Comparison of ENCODE assay signal across 9 cellular contexts in genomic region chr13:69935043-69935442, GRCh38.
DNase-seq lines count a peak whose midpoint lies in the region; ATAC-seq, FAIRE-seq and TF ChIP-seq lines count a peak whose summit lies in the region.
"Had no signal": no experiment of that assay in that cellular context is flagged by ENCODE, and none has a peak within 500 bp of the region (broad histone marks: within the 10 kb centered on the region; RNA-seq: fewer than 3 reads in every experiment).

No MANE protein-coding gene starts in this region.

- in situ Hi-C loops in HepG2 (cut with HindIII; ENCODE audit: extremely low pct_ligation_motif_present, low pct_unique_long_range_greater_than_20kb): no loop called here

- no peak overlapping the region for H3K27ac ChIP-seq in OCI-LY1 (ENCODE audit: low read depth, low read length, poor library complexity, severe bottlenecking)
- H3K27ac ChIP-seq in HepG2 (ENCODE audit: extremely low read length, insufficient read depth, low read length): no peak overlapping the region
- H3K27ac ChIP-seq in uterus: no peak overlapping the region

- POLR2A ChIA-PET in HepG2 (lab: Yijun Ruan, JAX): no interaction called here

- WGBS in HepG2 (ENCODE audit: low lambda C conversion rate): 30% methylated on average over 2 of the region's 2 CpGs

- FAIRE-seq in HepG2 (lab: Jason Lieb, UNC): no peak

- TF ChIP-seq EP300 in HepG2 (IDR thresholded peaks at IDR 0.05; ENCODE audit: low read depth in 2 of 2, low read length in 2 of 2) (no peak), HepG2 (CRISPR knock-in tag; IDR thresholded peaks at IDR 0.05; ENCODE audit: borderline replicate concordance) (no peak)

- no peaks in the 10 kb centered on the region for H3F3A ChIP-seq in OCI-LY1 (ENCODE audit: insufficient read depth, low read length)

- ATAC-seq in GM18517 (IDR thresholded peaks at IDR 0.05; ENCODE audit: unreplicated experiment): peak; percentile 76
- peak; percentile 70 for ATAC-seq in HG02763 (IDR thresholded peaks at IDR 0.05; ENCODE audit: unreplicated experiment)
- no peak for ATAC-seq in HepG2
- ATAC-seq: mucosa of descending colon had no signal

- H3K36me3 ChIP-seq in OCI-LY1 (ENCODE audit: insufficient read depth, low read length) (no peaks in the 10 kb centered on the region), HepG2 (replicated peaks in 1 of 2; ENCODE audit: control insufficient read depth in 1 of 2, insufficient read depth in 2 of 2, low read length in 2 of 2) (no peaks in the 10 kb centered on the region), uterus (no peaks in the 10 kb centered on the region)

- no peaks in the 10 kb centered on the region for H3K9me2 ChIP-seq in OCI-LY1 (ENCODE audit: low read depth, low read length)

- intact Hi-C loops in HepG2 (cut with micrococcal nuclease; ENCODE audit: unreplicated experiment): no loop called here
- intact Hi-C loops in uterus (cut with DNase I; ENCODE audit: low total_unique reads): no loop called here

- H3K9me3 ChIP-seq in OCI-LY1 (ENCODE audit: low read length): no peaks in the 10 kb centered on the region
- no peaks in the 10 kb centered on the region for H3K9me3 ChIP-seq in HepG2 (ENCODE audit: low read length)
- no peaks in the 10 kb centered on the region for H3K9me3 ChIP-seq in uterus
- H3K9me3 ChIP-seq: mucosa of descending colon had no signal

- H3K9ac ChIP-seq in OCI-LY1 (ENCODE audit: low read length) (no peak overlapping the region), HepG2 (ENCODE audit: insufficient read depth, low read depth, low read length) (no peak overlapping the region)

- DNase-seq in HepG2 (ENCODE audit: low spot score) (peak; percentile 5), NCI-H1930 (lab: John Stamatoyannopoulos, UW) (no peak), uterus (no peak), pons (ENCODE audit: low spot score) (no peak), GM03348 (ENCODE audit: low spot score) (no peak)
- DNase-seq: mucosa of descending colon had no signal

- H3K4me2 ChIP-seq in OCI-LY1 (ENCODE audit: low read length) (no peak overlapping the region), HepG2 (ENCODE audit: low read depth, low read length) (no peak overlapping the region)

- H3K4me3 ChIP-seq in OCI-LY1 (ENCODE audit: low read depth, low read length, poor library complexity, severe bottlenecking) (no peak overlapping the region), HepG2 (replicated peaks in 1 of 3; ENCODE audit: insufficient read depth in 1 of 3, low read depth in 2 of 3, low read length in 3 of 3) (no peak overlapping the region), uterus (no peak overlapping the region)
- H3K4me3 ChIP-seq: mucosa of descending colon had no signal

- TF ChIP-seq RAD21 in HepG2 (CRISPR knock-in tag; IDR thresholded peaks at IDR 0.05): no peak

- H3K4me1 ChIP-seq in OCI-LY1 (ENCODE audit: insufficient read depth, low read length, severe bottlenecking): no peaks in the 10 kb centered on the region
- H3K4me1 ChIP-seq in HepG2 (ENCODE audit: insufficient read depth, low read length): no peaks in the 10 kb centered on the region
- no peaks in the 10 kb centered on the region for H3K4me1 ChIP-seq in uterus

- CTCF ChIA-PET in HepG2 (lab: Yijun Ruan, JAX; ENCODE audit: low intra/inter-chr PET ratio, low total read pairs): no interaction called here

- H3K79me2 ChIP-seq in OCI-LY1 (ENCODE audit: insufficient read depth, low read length) (no peaks in the 10 kb centered on the region), HepG2 (ENCODE audit: insufficient read depth, low read length) (no peaks in the 10 kb centered on the region)

- BruUV-seq in HepG2 (replicated peaks; lab: Mats Ljungman, UMichigan): no TSS peak

- no peaks in the 10 kb centered on the region for H4K20me1 ChIP-seq in OCI-LY1 (ENCODE audit: insufficient read depth, low read length)
- H4K20me1 ChIP-seq in HepG2 (ENCODE audit: insufficient read depth, low read length): no peaks in the 10 kb centered on the region

- H3K27me3 ChIP-seq in OCI-LY1 (ENCODE audit: insufficient read depth, low read length) (no peaks in the 10 kb centered on the region), HepG2 (ENCODE audit: control insufficient read depth in 1 of 2, insufficient read depth in 2 of 2, low read length in 2 of 2) (no peaks in the 10 kb centered on the region), uterus (no peaks in the 10 kb centered on the region)

- H2AFZ ChIP-seq in OCI-LY1 (ENCODE audit: low read length) (no peak overlapping the region), HepG2 (ENCODE audit: low read length) (no peak overlapping the region)

- TF ChIP-seq POLR2A in HepG2 (IDR thresholded peaks at IDR 0.05; ENCODE audit: insufficient read depth in 1 of 2, low read depth in 2 of 2, low read length in 2 of 2) (no peak), uterus (IDR thresholded peaks at IDR 0.05) (no peak)

- peak; percentile 79 for TF ChIP-seq CTCF in OCI-LY1 (IDR thresholded peaks at IDR 0.05; ENCODE audit: low read length)
- TF ChIP-seq CTCF in HepG2 (CRISPR knock-in tag; IDR thresholded peaks at IDR 0.05): no peak
- no peak for TF ChIP-seq CTCF in uterus (IDR thresholded peaks at IDR 0.05)

TF ChIP-seq in HepG2, 621 proteins besides CTCF, POLR2A, EP300 and RAD21:
- no peak for TF ChIP-seq ADNP (CRISPR knock-in tag; IDR thresholded peaks at IDR 0.05)
- TF ChIP-seq HNF4A (CRISPR knock-in tag; IDR thresholded peaks at IDR 0.05): peak; percentile 85
- TF ChIP-seq NCOR1 (IDR thresholded peaks at IDR 0.05; ENCODE audit: borderline replicate concordance, low read length): peak; percentile 92
- no peak for TF ChIP-seq POLR2AphosphoS2 (IDR thresholded peaks at IDR 0.05; ENCODE audit: low read depth, low read length)
- TF ChIP-seq HNF4G (IDR thresholded peaks at IDR 0.05; ENCODE audit: borderline replicate concordance, low read depth, low read length): peak; percentile 60; the same call in 1 of the 2 replicates
- no peak for TF ChIP-seq HNF4G (CRISPR knock-in tag; IDR thresholded peaks at IDR 0.05; ENCODE audit: borderline replicate concordance, low read depth)
- no peak for TF ChIP-seq GATAD2A (CRISPR knock-in tag; IDR thresholded peaks at IDR 0.05)
